In genomic region chr9:5543875-5544702, GRCh38 we compare ENCODE assay signal across 1 cellular context.
TF ChIP-seq lines count a peak whose summit lies in the region.

No MANE protein-coding gene starts in this region.

TF ChIP-seq in GM23338, 12 proteins besides CTCF, POLR2A, EP300 and RAD21 (continued from another document):
- no peak for TF ChIP-seq ZNF462 (CRISPR knock-in tag; IDR thresholded peaks at IDR 0.05)
- no peak for TF ChIP-seq ETS1 (IDR thresholded peaks at IDR 0.05)
- no peak for TF ChIP-seq ZNF114 (CRISPR knock-in tag; IDR thresholded peaks at IDR 0.05)
- TF ChIP-seq CREB1 (CRISPR knock-in tag; IDR thresholded peaks at IDR 0.05; ENCODE audit: low read depth), result no peak
- TF ChIP-seq STAT1 (IDR thresholded peaks at IDR 0.05; ENCODE audit: unreplicated experiment), result no peak
- TF ChIP-seq NANOG (IDR thresholded peaks at IDR 0.05; ENCODE audit: borderline replicate concordance), result no peak
